ENCODE assay signal across 15 cellular contexts in the genomic region with DNA sequence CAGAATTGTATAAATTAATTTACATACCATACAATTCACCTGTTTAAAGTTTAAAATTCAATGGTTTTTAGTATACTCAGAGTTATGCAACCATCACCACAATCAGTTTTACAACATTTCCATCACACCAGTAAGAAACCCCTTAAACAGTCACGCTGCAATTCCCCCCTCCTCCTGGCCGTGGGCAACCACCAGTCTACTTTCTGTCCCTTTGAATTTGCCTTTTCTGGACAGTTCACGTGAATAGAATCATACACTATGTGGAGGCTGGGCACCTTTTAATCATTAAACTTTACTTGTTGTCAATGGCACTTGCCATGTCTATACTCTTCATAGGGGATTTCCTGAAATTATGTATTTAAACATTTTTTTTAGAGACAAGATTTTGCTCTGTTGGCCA. TPM values are rescaled to one million over a fixed set of nuclear protein-coding genes. Genes with fewer than 3 reads are reported as not detected.
DNase-seq lines count a peak whose midpoint lies in the region; ATAC-seq and TF ChIP-seq lines count a peak whose summit lies in the region.
"Had no signal": no experiment of that assay in that cellular context is flagged by ENCODE, and none has a peak within 500 bp of the region (broad histone marks: within the 10 kb centered on the region; RNA-seq: fewer than 3 reads in every experiment).

No MANE protein-coding gene starts in this region.

- ATAC-seq in GM19397 (IDR thresholded peaks at IDR 0.05; ENCODE audit: unreplicated experiment), result peak; percentile 87
- ATAC-seq in HG02798 (IDR thresholded peaks at IDR 0.05; ENCODE audit: poor library complexity, unreplicated experiment), result peak; percentile 73
- ATAC-seq in natural killer cell, result no peak

- no peak overlapping the region for H3K27ac Mint-ChIP-seq in natural killer cell
- H3K27ac Mint-ChIP-seq: activated naive CD8-positive, alpha-beta T cell had no signal

- DNase-seq in DMS53 treated with DMSO at 0.1 percent for 48 hours (lab: John Stamatoyannopoulos, UW; ENCODE audit: unreplicated experiment), result peak; percentile 27
- DNase-seq in MV-4-11 (lab: John Stamatoyannopoulos, UW), result peak; percentile 51
- no peak for DNase-seq in activated CD4-positive, alpha-beta T cell treated with anti-CD3 and anti-CD28 coated beads, Interleukin-2, amount 50 U/mL, for 48 hours
- no peak for DNase-seq in natural killer cell
- no peak for DNase-seq in NCI-H82 (lab: John Stamatoyannopoulos, UW)
- DNase-seq in NCI-H69 (lab: John Stamatoyannopoulos, UW), result no peak
- DNase-seq: activated CD8-positive, alpha-beta memory T cell treated with anti-CD3 and anti-CD28 coated beads for 24 hours; KG1; mammary epithelial cell; occipital lobe; Peyer's patch had no signal

- H3K9me3 Mint-ChIP-seq in natural killer cell, result no peaks in the 10 kb centered on the region
- H3K9me3 Mint-ChIP-seq: central memory CD8-positive, alpha-beta T cell had no signal

- no peak overlapping the region for H3K4me3 Mint-ChIP-seq in natural killer cell
- H3K4me3 Mint-ChIP-seq: activated naive CD8-positive, alpha-beta T cell; central memory CD8-positive, alpha-beta T cell had no signal

- peaks cover 5 to 10% of the 10 kb centered on the region in 2 donors for H3K4me1 Mint-ChIP-seq in natural killer cell
- H3K4me1 Mint-ChIP-seq: central memory CD8-positive, alpha-beta T cell had no signal

- no peak for TF ChIP-seq CTCF in natural killer cell (IDR thresholded peaks at IDR 0.05)

- intact Hi-C loops in natural killer cell (cut with micrococcal nuclease), result no loop called here

- H3K27me3 Mint-ChIP-seq in natural killer cell (ENCODE audit: low read depth in 2 of 2), result peaks cover 0 to 2% of the 10 kb centered on the region in 2 donors

- no peaks in the 10 kb centered on the region for H3K36me3 Mint-ChIP-seq in natural killer cell
- H3K36me3 Mint-ChIP-seq: activated naive CD8-positive, alpha-beta T cell had no signal

RNA-seq across cellular contexts. Expression of gene SWAP70, which starts 20.1 kb away (rescaled TPM):
- total RNA-seq in natural killer cell, result 10 to 100 TPM; 11.8 to 14.0 (median 11.9) TPM

Comparison
In these comparisons a context has a peak if more than half of its experiments do, and no peak if none do; other contexts are left out.
1. DNase-seq: peak in DMS53 treated with DMSO at 0.1 percent for 48 hours (single experiment) and MV-4-11 (single experiment); none in activated CD4-positive, alpha-beta T cell treated with anti-CD3 and anti-CD28 coated beads, Interleukin-2, amount 50 U/mL, for 48 hours (0 of 2), natural killer cell (single experiment), NCI-H82 (single experiment) and NCI-H69 (single experiment).
2. ATAC-seq: peak in GM19397 (single experiment) and HG02798 (single experiment); none in natural killer cell (0 of 3).